In the genomic region with DNA sequence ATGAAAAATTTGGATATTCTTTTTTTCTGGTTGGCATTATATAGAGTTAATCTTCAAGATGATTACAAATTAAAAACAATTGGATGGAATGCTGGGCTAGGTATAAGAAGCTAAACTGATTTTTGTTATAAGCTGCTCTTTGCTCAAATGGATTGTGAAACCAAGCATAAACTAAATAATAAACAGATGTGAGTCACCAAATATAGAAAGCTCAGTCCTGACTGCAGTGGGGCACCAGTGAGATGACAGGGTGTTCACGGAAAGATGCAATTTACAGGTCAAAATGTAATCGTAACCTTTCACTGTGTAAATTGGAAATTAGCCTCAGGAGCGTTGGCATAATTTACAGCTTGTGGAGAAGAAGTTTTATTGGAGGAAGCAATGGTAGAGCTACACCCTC, we compare ENCODE assay signal across 21 cellular contexts.
A peak's percentile ranks its signal among the peaks of the same experiment; 100 is the strongest.
DNase-seq lines count a peak whose midpoint lies in the region; ATAC-seq lines count a peak whose summit lies in the region.
"Had no signal": no experiment of that assay in that cellular context is flagged by ENCODE, and none has a peak within 500 bp of the region (broad histone marks: within the 10 kb centered on the region; RNA-seq: fewer than 3 reads in every experiment).

No MANE protein-coding gene starts in this region.

- no peak overlapping the region for H3K4me3 Mint-ChIP-seq in T-helper 2 cell treated with Interferon-gamma antibody and Interleukin-4, amounts not matched to agents 5 μg/mL and 100 μg/mL, for 36 hours
- H3K4me3 Mint-ChIP-seq: activated CD4-positive, alpha-beta memory T cell treated with anti-CD3 and anti-CD28 coated beads for 36 hours; B cell had no signal

- peaks cover 12% of the 10 kb centered on the region for H3K4me1 Mint-ChIP-seq in T-helper 2 cell treated with Interferon-gamma antibody and Interleukin-4, amounts not matched to agents 5 μg/mL and 100 μg/mL, for 36 hours (ENCODE audit: low read depth)
- H3K4me1 Mint-ChIP-seq: B cell had no signal

- DNase-seq in NCI-H1694 treated with DMSO at 0.1 percent for 48 hours (lab: John Stamatoyannopoulos, UW) (peak; percentile 40), NCI-H1694 (lab: John Stamatoyannopoulos, UW) (no peak), NCI-H2227 treated with DMSO at 0.1 percent for 48 hours (lab: John Stamatoyannopoulos, UW) (peak; percentile 62), fibroblast of peridontal ligament (ENCODE audit: extremely low read depth) (peak; percentile 46), renal cortical epithelial cell (ENCODE audit: low read depth) (peak; percentile 5)
- DNase-seq in effector CD8-positive, alpha-beta T cell (lab: John Stamatoyannopoulos, UW): no peak
- no peak for DNase-seq in T-helper 2 cell treated with Interferon-gamma antibody and Interleukin-4, amounts not matched to agents 5 μg/mL and 100 μg/mL, for 36 hours (ENCODE audit: low spot score)
- DNase-seq: activated CD4-positive, alpha-beta memory T cell treated with anti-CD3 and anti-CD28 coated beads for 36 hours; body of pancreas; DMS53; effector memory CD4-positive, alpha-beta T cell; erythroblast; GF-D8; NCI-H1417 treated with DMSO at 0.1 percent for 48 hours; psoas muscle; SHP77; upper lobe of left lung had no signal

- H3K36me3 Mint-ChIP-seq in T-helper 2 cell treated with Interferon-gamma antibody and Interleukin-4, amounts not matched to agents 5 μg/mL and 100 μg/mL, for 36 hours (ENCODE audit: low read depth): no peaks in the 10 kb centered on the region

- H3K27ac Mint-ChIP-seq in T-helper 2 cell treated with Interferon-gamma antibody and Interleukin-4, amounts not matched to agents 5 μg/mL and 100 μg/mL, for 36 hours: no peak overlapping the region
- H3K27ac Mint-ChIP-seq: activated CD4-positive, alpha-beta memory T cell treated with anti-CD3 and anti-CD28 coated beads for 36 hours; activated T-helper 2 cell treated with anti-CD3 and anti-CD28 coated beads, Interferon-gamma antibody, Interleukin-2, Interleukin-4, amounts not matched to agents 10 μg/mL and 5 μg/mL and 100 μg/mL, durations not matched to agents 14 hours and 24 hours and 36 hours; B cell had no signal

- no peak for ATAC-seq in GM18502 (IDR thresholded peaks at IDR 0.05; ENCODE audit: poor library complexity, unreplicated experiment)
- ATAC-seq: body of pancreas, K562, psoas muscle had no signal

- no peaks in the 10 kb centered on the region for H3K27me3 Mint-ChIP-seq in T-helper 2 cell treated with Interferon-gamma antibody and Interleukin-4, amounts not matched to agents 5 μg/mL and 100 μg/mL, for 36 hours (ENCODE audit: low read depth)
- H3K27me3 Mint-ChIP-seq: activated CD4-positive, alpha-beta memory T cell treated with anti-CD3 and anti-CD28 coated beads for 36 hours; B cell had no signal

- H3K9me3 Mint-ChIP-seq in T-helper 2 cell treated with Interferon-gamma antibody and Interleukin-4, amounts not matched to agents 5 μg/mL and 100 μg/mL, for 36 hours: no peaks in the 10 kb centered on the region
- H3K9me3 Mint-ChIP-seq: activated T-helper 2 cell treated with anti-CD3 and anti-CD28 coated beads, Interferon-gamma antibody, Interleukin-2, Interleukin-4, amounts not matched to agents 10 μg/mL and 5 μg/mL and 100 μg/mL, durations not matched to agents 14 hours and 24 hours and 36 hours had no signal

Comparison
In these comparisons a context has a peak if more than half of its experiments do, and no peak if none do; other contexts are left out.
1. DNase-seq: peak in NCI-H1694 treated with DMSO at 0.1 percent for 48 hours (single experiment), NCI-H2227 treated with DMSO at 0.1 percent for 48 hours (single experiment), fibroblast of peridontal ligament (single experiment) and renal cortical epithelial cell (single experiment); none in NCI-H1694 (single experiment), effector CD8-positive, alpha-beta T cell (single experiment) and T-helper 2 cell treated with Interferon-gamma antibody and Interleukin-4, amounts not matched to agents 5 μg/mL and 100 μg/mL, for 36 hours (single experiment).